Comparison of ENCODE assay signal across 12 cellular contexts in the genomic region with DNA sequence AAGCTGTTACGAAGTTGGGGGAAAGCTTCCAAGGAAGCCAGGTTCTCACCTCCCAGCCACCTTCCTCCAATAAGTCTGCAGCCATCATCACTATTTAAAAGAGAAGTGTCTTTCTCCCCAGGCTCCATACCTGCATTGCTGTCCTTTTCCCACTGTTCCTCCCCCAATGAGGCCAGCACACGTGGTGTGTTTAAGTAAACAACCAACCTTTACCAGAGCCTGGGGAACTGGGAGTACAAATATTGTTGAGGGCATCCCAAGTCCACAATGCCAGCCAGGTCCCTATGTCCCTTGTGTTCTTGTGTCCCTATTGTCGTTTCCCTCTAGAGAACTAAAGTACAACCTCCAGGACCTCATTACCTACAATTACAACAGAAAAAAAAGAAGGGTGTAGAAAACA.
A peak's percentile ranks its signal among the peaks of the same experiment; 100 is the strongest.
DNase-seq lines count a peak whose midpoint lies in the region; ATAC-seq, FAIRE-seq and TF ChIP-seq lines count a peak whose summit lies in the region.
"Had no signal": no experiment of that assay in that cellular context is flagged by ENCODE, and none has a peak within 500 bp of the region (broad histone marks: within the 10 kb centered on the region; RNA-seq: fewer than 3 reads in every experiment).

No MANE protein-coding gene starts in this region.

- H3K4me3 ChIP-seq in LNCaP clone FGC (ENCODE audit: low read depth, low read length), result no peak overlapping the region
- H3K4me3 ChIP-seq in neutrophil (ENCODE audit: low read depth in 1 of 2, low read length in 1 of 2), result no peak overlapping the region

- H3K9me3 Mint-ChIP-seq in central memory CD8-positive, alpha-beta T cell, result no peaks in the 10 kb centered on the region

- no peaks in the 10 kb centered on the region for H3K36me3 ChIP-seq in neutrophil

- peaks cover 62% of the 10 kb centered on the region for H3K4me1 Mint-ChIP-seq in central memory CD8-positive, alpha-beta T cell

- H3K4me3 Mint-ChIP-seq in central memory CD8-positive, alpha-beta T cell, result no peak overlapping the region

- peak overlapping the region; percentile 99 for H3K27ac ChIP-seq in neutrophil

- H3K27me3 Mint-ChIP-seq in central memory CD8-positive, alpha-beta T cell, result no peaks in the 10 kb centered on the region

- peaks cover 12% of the 10 kb centered on the region for H3K36me3 Mint-ChIP-seq in central memory CD8-positive, alpha-beta T cell (ENCODE audit: insufficient read depth)

- peak in 2 of 3 experiments; percentile 22 to 56 for DNase-seq in NCI-H1417 (lab: John Stamatoyannopoulos, UW)
- no peak for DNase-seq in NCI-H1417 treated with DMSO at 0.1 percent for 48 hours (lab: John Stamatoyannopoulos, UW)
- DNase-seq in LNCaP clone FGC (ENCODE audit: low read depth), result peak; percentile 76
- no peak for DNase-seq in central memory CD8-positive, alpha-beta T cell (ENCODE audit: low spot score in 2 of 2)
- no peak for DNase-seq in foreskin melanocyte
- DNase-seq in RCC 7860 (ENCODE audit: low spot score), result no peak
- DNase-seq: 8988T; activated CD4-positive, alpha-beta T cell treated with anti-CD3 and anti-CD28 coated beads for 4 hours; IMR-90; stimulated activated CD4-positive, alpha-beta T cell treated with anti-CD3 and anti-CD28 coated beads, Interleukin-2, amount 100 ng/mL, for 24 hours had no signal

- H3K4me1 ChIP-seq in neutrophil (ENCODE audit: control insufficient read depth in 1 of 2, insufficient read depth in 1 of 2, low read depth in 1 of 2, low read length in 1 of 2), result peaks cover 57 to 60% of the 10 kb centered on the region in 2 experiments

- no peaks in the 10 kb centered on the region for H3K9me3 ChIP-seq in neutrophil

- TF ChIP-seq CTCF in LNCaP clone FGC (IDR thresholded peaks at IDR 0.05; ENCODE audit: control insufficient read depth, extremely low read depth, insufficient read depth) (no peak), neutrophil (IDR thresholded peaks at IDR 0.05) (no peak)

- H3K27ac Mint-ChIP-seq in central memory CD8-positive, alpha-beta T cell (ENCODE audit: low read depth), result peak overlapping the region; percentile 98

- no peak for FAIRE-seq in RCC 7860 (lab: Jason Lieb, UNC)

- no peaks in the 10 kb centered on the region for H3K27me3 ChIP-seq in neutrophil

- ATAC-seq in central memory CD8-positive, alpha-beta T cell (replicated peaks; ENCODE audit: extremely low read depth, poor library complexity, severe bottlenecking), result no peak
- no peak for ATAC-seq in HG03432 (IDR thresholded peaks at IDR 0.05; ENCODE audit: unreplicated experiment)

Comparison
In these comparisons a context has a peak if more than half of its experiments do, and no peak if none do; other contexts are left out.
1. DNase-seq: peak in NCI-H1417 (2 of 3) and LNCaP clone FGC (single experiment); none in NCI-H1417 treated with DMSO at 0.1 percent for 48 hours (single experiment), central memory CD8-positive, alpha-beta T cell (0 of 2), foreskin melanocyte (single experiment) and RCC 7860 (single experiment).